10 cellular contexts compared by ENCODE assay signal in the genomic region with DNA sequence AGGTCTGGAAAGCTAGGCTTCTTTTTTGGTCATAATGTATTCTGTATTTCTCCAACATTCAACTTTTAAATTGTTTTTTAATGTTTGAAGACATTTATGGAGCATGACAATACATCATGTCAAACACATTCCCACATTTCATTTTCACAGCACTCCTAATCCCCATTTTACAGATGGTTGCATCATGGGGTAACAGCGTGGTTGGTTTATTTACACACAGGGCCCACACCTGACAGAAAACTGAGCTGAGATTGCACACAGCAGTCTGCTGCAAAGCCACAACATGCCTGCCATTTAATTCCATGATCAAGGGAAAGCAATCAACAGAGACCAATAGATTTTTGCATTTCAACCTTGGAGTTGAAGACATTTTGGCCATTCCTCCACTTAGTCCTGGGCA.
"Had no signal": no experiment of that assay in that cellular context is flagged by ENCODE, and none has a peak within 500 bp of the region (broad histone marks: within the 10 kb centered on the region; RNA-seq: fewer than 3 reads in every experiment).

No MANE protein-coding gene starts in this region.

- H3K4me3 Mint-ChIP-seq: GM23338, H9, HFFc6 had no signal

- DNase-seq: H9, HCEC 1CT, HFFc6, IMR-90, KBM-7 had no signal

- H3K9me3 Mint-ChIP-seq: GM23338, HFFc6 had no signal

- FAIRE-seq: H1, H54, HTR-8/SVneo had no signal

- H3K4me2 ChIP-seq: GM23338 had no signal

- H2AFZ ChIP-seq: GM23338 had no signal

- ATAC-seq: GM23338 had no signal

- H3K4me1 Mint-ChIP-seq: GM23338, H9 had no signal

- H3K27ac ChIP-seq: HL-60 had no signal

- H3K27ac Mint-ChIP-seq: GM23338, H9, HFFc6 had no signal

- H3K4me3 ChIP-seq: GM23338 had no signal
